Comparison of ENCODE assay signal across 16 cellular contexts in the genomic region with DNA sequence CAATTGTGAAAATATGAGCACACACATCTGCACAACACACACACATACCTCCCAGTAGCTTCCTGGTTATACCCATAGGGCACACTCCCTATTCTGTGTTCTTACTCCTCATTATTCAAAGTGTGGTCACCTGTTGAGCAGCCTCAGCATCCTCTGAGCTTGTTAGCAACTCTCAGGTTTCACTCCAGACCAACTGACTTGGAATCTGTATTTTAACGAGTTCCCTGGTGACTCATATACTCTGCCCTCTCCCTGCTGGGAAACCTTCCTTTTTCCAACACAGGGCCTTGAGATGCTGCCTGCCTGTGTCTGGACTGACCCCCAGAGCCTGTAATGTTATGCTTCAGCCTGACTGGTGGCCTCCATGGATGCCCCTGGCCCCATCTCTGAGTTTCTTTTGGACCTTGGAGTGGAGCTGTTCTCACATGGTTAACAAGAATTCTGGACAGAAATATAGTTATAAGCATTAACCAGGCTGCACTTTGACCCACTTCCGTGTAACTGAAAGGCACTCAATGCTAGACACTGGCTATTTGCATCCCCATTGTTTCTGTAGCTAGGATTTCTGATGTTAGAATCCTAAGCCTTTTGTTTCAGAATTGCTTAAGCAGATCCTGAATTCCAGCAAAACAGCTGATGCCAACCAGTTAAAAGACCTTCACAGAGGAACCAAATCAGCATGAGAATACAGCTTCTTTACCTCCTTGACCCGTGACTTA.
DNase-seq lines count a peak whose midpoint lies in the region; ATAC-seq and TF ChIP-seq lines count a peak whose summit lies in the region.
"Had no signal": no experiment of that assay in that cellular context is flagged by ENCODE, and none has a peak within 500 bp of the region (broad histone marks: within the 10 kb centered on the region; RNA-seq: fewer than 3 reads in every experiment).

No MANE protein-coding gene starts in this region.

- no peak for TF ChIP-seq POLR2A in breast epithelium (IDR thresholded peaks at IDR 0.05)

- no peak for ATAC-seq in activated T-cell treated with anti-CD3 and anti-CD28 coated beads, Interleukin-2, amount 50 U/mL, for 4 hours
- ATAC-seq: heart left ventricle, T-helper 17 cell had no signal

- TF ChIP-seq CTCF in MCF 10A (IDR thresholded peaks at IDR 0.05; ENCODE audit: unreplicated experiment) = no peak
- TF ChIP-seq CTCF in breast epithelium (IDR thresholded peaks at IDR 0.05) = no peak
- TF ChIP-seq CTCF in brain (conservative IDR thresholded peaks at IDR 0.05) = no peak
- TF ChIP-seq CTCF in HFFc6 (IDR thresholded peaks at IDR 0.05) = no peak

- H3K27ac Mint-ChIP-seq in MCF 10A (ENCODE audit: low read depth, unreplicated experiment) = no peak overlapping the region
- peak overlapping the region in 4 of 5 experiments; percentile 74 to 96 (median 92) for H3K27ac Mint-ChIP-seq in brain
- no peak overlapping the region for H3K27ac Mint-ChIP-seq in HFFc6
- H3K27ac Mint-ChIP-seq: activated CD4-positive, alpha-beta memory T cell treated with anti-CD3 and anti-CD28 coated beads for 36 hours; T-helper 17 cell had no signal

- intact Hi-C loops in MCF 10A (cut with micrococcal nuclease) = no loop called here
- intact Hi-C loops in breast epithelium (cut with DNase I; ENCODE audit: low total_unique reads) = no loop called here

- no peaks in the 10 kb centered on the region for H3K4me1 ChIP-seq in breast epithelium
- H3K4me1 ChIP-seq: heart left ventricle had no signal

- no peaks in the 10 kb centered on the region for H3K27me3 ChIP-seq in breast epithelium
- H3K27me3 ChIP-seq: Peyer's patch had no signal

- CTCF ChIA-PET in MCF 10A (lab: Yijun Ruan, JAX) = interaction anchor here (0.6 kb wide), 1 partner anchor 334 kb away, joined by 3 read pairs; no protein-coding TSS in a partner anchor

- H3K9me3 Mint-ChIP-seq in MCF 10A (ENCODE audit: unreplicated experiment) (no peaks in the 10 kb centered on the region), brain (peaks cover 0 to 11% (median 0%) of the 10 kb centered on the region in 5 experiments), HFFc6 (no peaks in the 10 kb centered on the region)
- H3K9me3 Mint-ChIP-seq in activated T-cell treated with anti-CD3 and anti-CD28 coated beads, Interleukin-2, amount 50 U/mL, for 4 hours = no peaks in the 10 kb centered on the region
- H3K9me3 Mint-ChIP-seq: activated CD4-positive, alpha-beta memory T cell treated with anti-CD3 and anti-CD28 coated beads for 36 hours had no signal

- no peak overlapping the region for H3K4me3 ChIP-seq in breast epithelium
- H3K4me3 ChIP-seq: heart left ventricle, Peyer's patch had no signal

- H3K27ac ChIP-seq in breast epithelium = no peak overlapping the region
- H3K27ac ChIP-seq: heart left ventricle, Peyer's patch had no signal

- POLR2A ChIA-PET in MCF 10A (lab: Yijun Ruan, JAX) = no interaction called here

- H3K36me3 Mint-ChIP-seq in MCF 10A (ENCODE audit: insufficient read depth, unreplicated experiment) (no peaks in the 10 kb centered on the region), brain (no peaks in the 10 kb centered on the region), HFFc6 (ENCODE audit: low read depth) (no peaks in the 10 kb centered on the region)
- no peaks in the 10 kb centered on the region for H3K36me3 Mint-ChIP-seq in activated T-cell treated with anti-CD3 and anti-CD28 coated beads, Interleukin-2, amount 50 U/mL, for 4 hours (ENCODE audit: insufficient read depth)
- H3K36me3 Mint-ChIP-seq: activated CD4-positive, alpha-beta memory T cell treated with anti-CD3 and anti-CD28 coated beads for 36 hours had no signal

- no peaks in the 10 kb centered on the region for H3K9me3 ChIP-seq in breast epithelium
- H3K9me3 ChIP-seq: heart left ventricle, Peyer's patch had no signal

- DNase-seq in MCF 10A (ENCODE audit: unreplicated experiment) (peak; percentile 16), breast epithelium (ENCODE audit: low spot score in 2 of 2) (no peak), left kidney (ENCODE audit: low read depth, low spot score) (peak; percentile 14), GM19240 (ENCODE audit: insufficient read length, low spot score) (no peak), NCI-H2227 (lab: John Stamatoyannopoulos, UW; ENCODE audit: unreplicated experiment) (no peak), HFFc6 (no peak)
- DNase-seq in activated T-cell treated with anti-CD3 and anti-CD28 coated beads, Interleukin-2, amount 50 U/mL, for 4 hours = no peak
- DNase-seq: activated CD4-positive, alpha-beta memory T cell treated with anti-CD3 and anti-CD28 coated beads for 36 hours; COR-L47; heart left ventricle; Kasumi-1; posterior cingulate gyrus; T-helper 17 cell; trophoblast cell had no signal

- H3K4me1 Mint-ChIP-seq in MCF 10A (ENCODE audit: insufficient read depth, unreplicated experiment) (peaks cover 7% of the 10 kb centered on the region), brain (peaks cover 37% of the 10 kb centered on the region), HFFc6 (ENCODE audit: low read depth) (no peaks in the 10 kb centered on the region)
- H3K4me1 Mint-ChIP-seq in activated T-cell treated with anti-CD3 and anti-CD28 coated beads, Interleukin-2, amount 50 U/mL, for 4 hours (ENCODE audit: low read depth) = no peaks in the 10 kb centered on the region
- H3K4me1 Mint-ChIP-seq: T-helper 17 cell had no signal

- BruUV-seq in MCF 10A (replicated peaks; lab: Mats Ljungman, UMichigan) = no TSS peak

- H3K27me3 Mint-ChIP-seq in MCF 10A (ENCODE audit: insufficient read depth, unreplicated experiment) (no peaks in the 10 kb centered on the region), brain (no peaks in the 10 kb centered on the region), HFFc6 (ENCODE audit: insufficient read depth) (peaks cover 5% of the 10 kb centered on the region; the same call in 1 of the 2 replicates)
- H3K27me3 Mint-ChIP-seq in activated T-cell treated with anti-CD3 and anti-CD28 coated beads, Interleukin-2, amount 50 U/mL, for 4 hours (ENCODE audit: low read depth) = peaks cover 4% of the 10 kb centered on the region

- H3K4me3 Mint-ChIP-seq in MCF 10A (ENCODE audit: unreplicated experiment) = no peak overlapping the region
- peak overlapping the region in 3 of 5 experiments; percentile 22 to 48 (median 27) for H3K4me3 Mint-ChIP-seq in brain
- H3K4me3 Mint-ChIP-seq in activated T-cell treated with anti-CD3 and anti-CD28 coated beads, Interleukin-2, amount 50 U/mL, for 4 hours = no peak overlapping the region
- no peak overlapping the region for H3K4me3 Mint-ChIP-seq in HFFc6
- H3K4me3 Mint-ChIP-seq: activated CD4-positive, alpha-beta memory T cell treated with anti-CD3 and anti-CD28 coated beads for 36 hours; T-helper 17 cell had no signal

- H3K36me3 ChIP-seq in breast epithelium = no peaks in the 10 kb centered on the region
- H3K36me3 ChIP-seq: heart left ventricle, Peyer's patch had no signal

Comparison
In these comparisons a context has a peak if more than half of its experiments do, and no peak if none do; other contexts are left out.
1. DNase-seq: peak in MCF 10A (single experiment) and left kidney (single experiment); none in breast epithelium (0 of 2), GM19240 (single experiment), activated T-cell treated with anti-CD3 and anti-CD28 coated beads, Interleukin-2, amount 50 U/mL, for 4 hours (single experiment), NCI-H2227 (single experiment) and HFFc6 (single experiment).
2. H3K27ac Mint-ChIP-seq: peak in brain (4 of 5); none in MCF 10A (single experiment) and HFFc6 (single experiment).
3. H3K4me3 Mint-ChIP-seq: peak in brain (3 of 5); none in MCF 10A (single experiment), activated T-cell treated with anti-CD3 and anti-CD28 coated beads, Interleukin-2, amount 50 U/mL, for 4 hours (single experiment) and HFFc6 (single experiment).